23 cellular contexts compared by ENCODE assay signal in the genomic region with DNA sequence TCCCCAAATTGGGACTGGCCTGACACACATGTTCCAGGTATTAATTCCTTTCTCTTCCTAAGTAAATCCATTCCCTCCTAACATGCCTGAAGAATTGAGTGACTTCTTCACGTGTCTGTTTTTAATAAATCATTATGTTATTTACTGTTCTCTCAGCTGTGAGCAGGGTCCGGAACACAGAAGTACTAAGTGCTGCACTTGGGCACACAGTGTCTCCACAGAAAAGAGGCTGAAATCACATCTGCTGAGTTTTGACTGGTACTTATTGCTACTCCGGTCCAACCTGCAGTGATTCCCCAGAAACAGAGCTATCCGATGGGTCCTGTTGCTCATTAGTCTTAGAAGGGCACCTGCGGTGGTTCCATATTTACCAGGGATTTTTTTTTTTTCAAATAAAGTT.
"Had no signal": no experiment of that assay in that cellular context is flagged by ENCODE, and none has a peak within 500 bp of the region (broad histone marks: within the 10 kb centered on the region; RNA-seq: fewer than 3 reads in every experiment).

No MANE protein-coding gene starts in this region.

- H3K9ac ChIP-seq: SK-N-SH had no signal

- H3K27ac ChIP-seq: RWPE1 had no signal

- H3K9me3 ChIP-seq: SK-N-SH had no signal

- DNase-seq: IMR-90, Karpas-422, KG1, MM.1S, NCI-H1092 treated with DMSO at 0.1 percent for 48 hours, NCI-H1436, NCI-H187, NCI-H2029, NCI-H2081 treated with DMSO at 0.1 percent for 48 hours, NCI-H2171, NCI-H226, NCI-H446, NCI-H510A, NCI-H524 treated with DMSO at 0.1 percent for 48 hours, NCI-H69, NCI-H774, PC-3, SHP77, SK-N-SH, SW 1271 had no signal

- H3K4me2 ChIP-seq: SK-N-SH had no signal

- ATAC-seq: HepG2, Panc1, PC-3 had no signal
